8 cellular contexts compared by ENCODE assay signal in genomic region chr18:76450912-76451421, GRCh38. TPM values are rescaled to one million over a fixed set of nuclear protein-coding genes. Genes with fewer than 3 reads are reported as not detected.
DNase-seq lines count a peak whose midpoint lies in the region; ATAC-seq and TF ChIP-seq lines count a peak whose summit lies in the region.

No MANE protein-coding gene starts in this region.

- CTCF ChIA-PET in activated naive CD4-positive, alpha-beta T cell treated with anti-CD3 and anti-CD28 coated beads for 36 hours (lab: Charles Lee) = interaction anchor here (0.6 to 1.5 kb wide), 6 partner anchors 10 to 78 kb away, joined by 3 to 6 read pairs (median 4); no protein-coding TSS in a partner anchor

- H2BK12ac ChIP-seq in trophoblast cell (ENCODE audit: low read length) = no peak overlapping the region

- H4K8ac ChIP-seq in trophoblast cell (ENCODE audit: low read depth, low read length) = peak overlapping the region; percentile 17

- H4K12ac ChIP-seq in trophoblast cell (ENCODE audit: low read depth, low read length) = no peak overlapping the region

- no peaks in the 10 kb centered on the region for H3K79me2 ChIP-seq in MM.1S (ENCODE audit: low read length)
- H3K79me2 ChIP-seq in trophoblast cell (ENCODE audit: control insufficient read depth, insufficient read depth, low read length, poor library complexity) = no peaks in the 10 kb centered on the region

- H3K9ac ChIP-seq in MM.1S (ENCODE audit: low read length) = no peak overlapping the region
- H3K9ac ChIP-seq in trophoblast cell (ENCODE audit: low read length) = peak overlapping the region; percentile 30

- no peak overlapping the region for H3K4ac ChIP-seq in trophoblast cell (ENCODE audit: low read depth, low read length)

- H3K4me3 Mint-ChIP-seq in activated naive CD4-positive, alpha-beta T cell treated with anti-CD3 and anti-CD28 coated beads for 36 hours = peak overlapping the region; percentile 76

- H2AFZ ChIP-seq in MM.1S (ENCODE audit: low read length) (no peak overlapping the region), trophoblast cell (ENCODE audit: insufficient read depth, low read length, poor library complexity) (peak overlapping the region; percentile 32)

- peak overlapping the region; percentile 11; the same call in 1 of the 2 replicates for H3K4me3 ChIP-seq in MM.1S (ENCODE audit: low read length)
- H3K4me3 ChIP-seq in left ventricle myocardium inferior = peak overlapping the region; percentile 73
- peak overlapping the region; percentile 56 for H3K4me3 ChIP-seq in trophoblast cell (ENCODE audit: low read depth, low read length)

- H3K36me3 ChIP-seq in MM.1S (replicated peaks; ENCODE audit: insufficient read depth, low read length) (no peaks in the 10 kb centered on the region), left ventricle myocardium inferior (no peaks in the 10 kb centered on the region), trophoblast cell (ENCODE audit: control insufficient read depth in 1 of 2, insufficient read depth in 2 of 2, low read length in 2 of 2) (no peaks in the 10 kb centered on the region)

- H2BK5ac ChIP-seq in trophoblast cell (ENCODE audit: low read depth, low read length, poor library complexity) = no peak overlapping the region

- H3K79me1 ChIP-seq in trophoblast cell (ENCODE audit: low read length) = peaks cover 3% of the 10 kb centered on the region

- H3K27me3 Mint-ChIP-seq in activated naive CD4-positive, alpha-beta T cell treated with anti-CD3 and anti-CD28 coated beads for 36 hours (ENCODE audit: low read depth) = peaks cover 3% of the 10 kb centered on the region

- no peaks in the 10 kb centered on the region for H4K20me1 ChIP-seq in MM.1S (ENCODE audit: insufficient read depth, low read length)

- no peaks in the 10 kb centered on the region for H3F3A ChIP-seq in MM.1S (ENCODE audit: insufficient read depth, low read length)

- H2AK5ac ChIP-seq in trophoblast cell (ENCODE audit: low read length) = no peak overlapping the region

- ATAC-seq in GM19455 (IDR thresholded peaks at IDR 0.05; ENCODE audit: unreplicated experiment) = no peak

- no peak overlapping the region for H4K91ac ChIP-seq in trophoblast cell (ENCODE audit: low read depth, low read length)

- H3K4me1 ChIP-seq in MM.1S (ENCODE audit: low read length) (no peaks in the 10 kb centered on the region), left ventricle myocardium inferior (peaks cover 91% of the 10 kb centered on the region), trophoblast cell (ENCODE audit: control insufficient read depth in 1 of 2, insufficient read depth in 2 of 2, low read length in 2 of 2) (peaks cover 7 to 10% of the 10 kb centered on the region in 2 experiments)

- H3K4me2 ChIP-seq in MM.1S (ENCODE audit: low read depth, low read length) = peak overlapping the region; percentile 29; the same call in 1 of the 2 replicates
- H3K4me2 ChIP-seq in trophoblast cell (ENCODE audit: low read length) = peak overlapping the region; percentile 86

- no peak overlapping the region for H2BK120ac ChIP-seq in trophoblast cell (ENCODE audit: insufficient read depth, low read length, poor library complexity)

- peak; percentile 54 for DNase-seq in activated naive CD4-positive, alpha-beta T cell treated with anti-CD3 and anti-CD28 coated beads for 36 hours
- DNase-seq in activated naive CD4-positive, alpha-beta T cell treated with Interleukin-2 at 50 U/mL for 16 hours = no peak
- no peak for DNase-seq in MM.1S
- DNase-seq in left ventricle myocardium inferior = peak; percentile 63
- DNase-seq in trophoblast cell = peak in 1 of 2 donors; percentile 10
- no peak for DNase-seq in T1000 (lab: John Stamatoyannopoulos, UW)

- intact Hi-C loops in activated naive CD4-positive, alpha-beta T cell treated with anti-CD3 and anti-CD28 coated beads for 36 hours (cut with micrococcal nuclease) = loop anchor here (2.0 kb wide), 3 partner anchors 40 to 76 kb away; no protein-coding TSS in a partner anchor
- intact Hi-C loops in left ventricle myocardium inferior (cut with micrococcal nuclease) = no loop called here

- peak overlapping the region; percentile 74 for H3K27ac Mint-ChIP-seq in activated naive CD4-positive, alpha-beta T cell treated with anti-CD3 and anti-CD28 coated beads for 36 hours

- no peaks in the 10 kb centered on the region for H3K9me2 ChIP-seq in MM.1S (replicated peaks; ENCODE audit: insufficient read depth, low read length)

- H3K18ac ChIP-seq in trophoblast cell (ENCODE audit: low read length) = no peak overlapping the region

- no peak for TF ChIP-seq CTCF in MM.1S (IDR thresholded peaks at IDR 0.05; ENCODE audit: low read length)
- TF ChIP-seq CTCF in left ventricle myocardium inferior (IDR thresholded peaks at IDR 0.05; ENCODE audit: borderline replicate concordance) = no peak

- no peak overlapping the region for H3K27ac ChIP-seq in MM.1S (ENCODE audit: low read length)
- peak overlapping the region; percentile 80 for H3K27ac ChIP-seq in adipose tissue (ENCODE audit: low read depth, low read length)
- H3K27ac ChIP-seq in left ventricle myocardium inferior (replicated peaks) = peak overlapping the region; percentile 87
- no peak overlapping the region for H3K27ac ChIP-seq in trophoblast cell (ENCODE audit: low read depth, low read length)

- H3K4me1 Mint-ChIP-seq in activated naive CD4-positive, alpha-beta T cell treated with anti-CD3 and anti-CD28 coated beads for 36 hours (ENCODE audit: low read depth) = peaks cover 39% of the 10 kb centered on the region

- 0 to 41% (median 1%) methylated on average over 25 of the region's 25 CpGs for WGBS in adipose tissue, 3 donors
- WGBS in trophoblast cell (ENCODE audit: extremely low coverage, insufficient coverage, insufficient read length) = no CpG with 5 or more reads among the region's 25 CpGs

- H3K9me3 ChIP-seq in MM.1S (replicated peaks; ENCODE audit: insufficient read depth, low read length) (no peaks in the 10 kb centered on the region), left ventricle myocardium inferior (replicated peaks) (no peaks in the 10 kb centered on the region), trophoblast cell (ENCODE audit: insufficient read depth, low read depth, low read length) (no peaks in the 10 kb centered on the region)

- H3K9me3 Mint-ChIP-seq in activated naive CD4-positive, alpha-beta T cell treated with anti-CD3 and anti-CD28 coated beads for 36 hours = no peaks in the 10 kb centered on the region

- H3K14ac ChIP-seq in trophoblast cell (ENCODE audit: low read length) = no peak overlapping the region

- no peaks in the 10 kb centered on the region for H3K27me3 ChIP-seq in MM.1S (replicated peaks; ENCODE audit: insufficient read depth, low read length)
- no peaks in the 10 kb centered on the region for H3K27me3 ChIP-seq in left ventricle myocardium inferior (ENCODE audit: low read depth)
- peaks cover 2% of the 10 kb centered on the region for H3K27me3 ChIP-seq in trophoblast cell (ENCODE audit: insufficient read depth, low read length)

- H3K36me3 Mint-ChIP-seq in activated naive CD4-positive, alpha-beta T cell treated with anti-CD3 and anti-CD28 coated beads for 36 hours (ENCODE audit: low read depth) = no peaks in the 10 kb centered on the region

- no peak overlapping the region for H3K23ac ChIP-seq in trophoblast cell (ENCODE audit: low read length)

RNA-seq across cellular contexts. Expression of gene ZNF516, which starts 44.1 kb away (rescaled TPM):
- 1 to 10 TPM; 7.4 to 8.4 TPM for total RNA-seq in activated naive CD4-positive, alpha-beta T cell treated with anti-CD3 and anti-CD28 coated beads for 36 hours
- 1 to 10 TPM; 3.1 to 4.7 (median 4.2) TPM for polyA plus RNA-seq in adipose tissue
- total RNA-seq in left ventricle myocardium inferior = 11.5 TPM
- polyA plus RNA-seq in trophoblast cell (2013) = 6.6 and 8.8 TPM in 2 replicates

Comparison
In these comparisons a context has a peak if more than half of its experiments do, and no peak if none do; other contexts are left out.
1. DNase-seq: peak in activated naive CD4-positive, alpha-beta T cell treated with anti-CD3 and anti-CD28 coated beads for 36 hours (single experiment) and left ventricle myocardium inferior (single experiment); none in activated naive CD4-positive, alpha-beta T cell treated with Interleukin-2 at 50 U/mL for 16 hours (single experiment), MM.1S (single experiment) and T1000 (single experiment).
2. H3K27ac ChIP-seq: peak in adipose tissue (single experiment) and left ventricle myocardium inferior (single experiment); none in MM.1S (single experiment) and trophoblast cell (single experiment).
3. H3K4me3 ChIP-seq: peak in every context shown above with its lines; median percentile 73 in left ventricle myocardium inferior; 56 in trophoblast cell; 11 in MM.1S.